ENCODE assay signal across 15 cellular contexts in genomic region chr3:18558526-18558925, GRCh38.
DNase-seq lines count a peak whose midpoint lies in the region; ATAC-seq and TF ChIP-seq lines count a peak whose summit lies in the region.
"Had no signal": no experiment of that assay in that cellular context is flagged by ENCODE, and none has a peak within 500 bp of the region (broad histone marks: within the 10 kb centered on the region; RNA-seq: fewer than 3 reads in every experiment).

No MANE protein-coding gene starts in this region.

- H3K4me3 Mint-ChIP-seq in activated T-cell treated with anti-CD3 and anti-CD28 coated beads, Interleukin-2, amount 50 U/mL, for 4 hours, result no peak overlapping the region
- no peak overlapping the region for H3K4me3 Mint-ChIP-seq in activated CD4-positive, alpha-beta memory T cell treated with anti-CD3 and anti-CD28 coated beads, Interleukin-2, amount 10 ng/mL, durations not matched to agents 7 days and 5 days
- H3K4me3 Mint-ChIP-seq: CD4-positive, CD25-positive, alpha-beta regulatory T cell had no signal

- DNase-seq in activated T-cell treated with anti-CD3 and anti-CD28 coated beads, Interleukin-2, amount 50 U/mL, for 48 hours, result peak; percentile 35 to 40
- no peak for DNase-seq in activated T-cell treated with anti-CD3 and anti-CD28 coated beads, Interleukin-2, amount 50 U/mL, for 4 hours
- DNase-seq in OCI-LY7 (ENCODE audit: low spot score) (no peak), KG1 (lab: John Stamatoyannopoulos, UW) (no peak), NCI-H2081 treated with DMSO at 0.1 percent for 48 hours (lab: John Stamatoyannopoulos, UW) (no peak)
- no peak for DNase-seq in activated CD4-positive, alpha-beta memory T cell treated with anti-CD3 and anti-CD28 coated beads, Interleukin-2, amount 10 ng/mL, durations not matched to agents 7 days and 5 days
- DNase-seq in stimulated activated CD8-positive, alpha-beta memory T cell treated with anti-CD3 and anti-CD28 coated beads, Interleukin-4, amount 100 ng/mL, for 48 hours, result peak; percentile 35
- DNase-seq: DND-41, GDM1, H7, NCI-H1417 treated with DMSO at 0.1 percent for 48 hours, NCI-H2029, NCI-H524 had no signal

- intact Hi-C loops in OCI-LY7 (cut with micrococcal nuclease; ENCODE audit: unreplicated experiment), result no loop called here

- no peaks in the 10 kb centered on the region for H3K36me3 ChIP-seq in OCI-LY7 (ENCODE audit: insufficient read depth, low read length)

- no peak for ATAC-seq in activated T-cell treated with anti-CD3 and anti-CD28 coated beads, Interleukin-2, amount 50 U/mL, for 4 hours
- ATAC-seq in HG03175 (IDR thresholded peaks at IDR 0.05; ENCODE audit: unreplicated experiment), result no peak

- CTCF ChIA-PET in OCI-LY7 (lab: Charles Lee; ENCODE audit: unreplicated experiment), result interaction anchor here (1.7 to 2.4 kb wide), 2 partner anchors 201 to 430 kb away, joined by 6 to 21 read pairs; no protein-coding TSS in a partner anchor
- CTCF ChIA-PET in activated CD4-positive, alpha-beta memory T cell treated with anti-CD3 and anti-CD28 coated beads, Interleukin-2, amount 10 ng/mL, durations not matched to agents 7 days and 5 days (lab: Charles Lee), result interaction anchor here (0.6 to 2.2 kb wide), 13 partner anchors 12 to 228 kb away, joined by 3 to 46 read pairs (median 5); no protein-coding TSS in a partner anchor

- H2AFZ ChIP-seq in OCI-LY7 (ENCODE audit: low read length), result peak overlapping the region; percentile 47; the same call in 1 of the 2 replicates

- no peaks in the 10 kb centered on the region for H3K27me3 Mint-ChIP-seq in activated T-cell treated with anti-CD3 and anti-CD28 coated beads, Interleukin-2, amount 50 U/mL, for 4 hours (ENCODE audit: low read depth)
- no peaks in the 10 kb centered on the region for H3K27me3 Mint-ChIP-seq in activated CD4-positive, alpha-beta memory T cell treated with anti-CD3 and anti-CD28 coated beads, Interleukin-2, amount 10 ng/mL, durations not matched to agents 7 days and 5 days

- H3K4me1 Mint-ChIP-seq in activated T-cell treated with anti-CD3 and anti-CD28 coated beads, Interleukin-2, amount 50 U/mL, for 4 hours (ENCODE audit: low read depth), result peaks cover 59% of the 10 kb centered on the region
- peaks cover 61% of the 10 kb centered on the region for H3K4me1 Mint-ChIP-seq in activated CD4-positive, alpha-beta memory T cell treated with anti-CD3 and anti-CD28 coated beads, Interleukin-2, amount 10 ng/mL, durations not matched to agents 7 days and 5 days

- peak overlapping the region; percentile 80 for H3K27ac Mint-ChIP-seq in activated CD4-positive, alpha-beta memory T cell treated with anti-CD3 and anti-CD28 coated beads, Interleukin-2, amount 10 ng/mL, durations not matched to agents 7 days and 5 days

- no peaks in the 10 kb centered on the region for H3K79me2 ChIP-seq in OCI-LY7 (ENCODE audit: insufficient read depth, low read depth, low read length)

- no peaks in the 10 kb centered on the region; the same call in none of the 2 replicates for H3K9me2 ChIP-seq in OCI-LY7 (ENCODE audit: insufficient read depth, low read length)

- no peaks in the 10 kb centered on the region for H3K9me3 Mint-ChIP-seq in activated T-cell treated with anti-CD3 and anti-CD28 coated beads, Interleukin-2, amount 50 U/mL, for 4 hours
- peaks cover 6% of the 10 kb centered on the region for H3K9me3 Mint-ChIP-seq in activated CD4-positive, alpha-beta memory T cell treated with anti-CD3 and anti-CD28 coated beads, Interleukin-2, amount 10 ng/mL, durations not matched to agents 7 days and 5 days
- H3K9me3 Mint-ChIP-seq: CD4-positive, CD25-positive, alpha-beta regulatory T cell had no signal

- peaks cover 2% of the 10 kb centered on the region for H3K36me3 Mint-ChIP-seq in activated T-cell treated with anti-CD3 and anti-CD28 coated beads, Interleukin-2, amount 50 U/mL, for 4 hours (ENCODE audit: insufficient read depth)
- H3K36me3 Mint-ChIP-seq in activated CD4-positive, alpha-beta memory T cell treated with anti-CD3 and anti-CD28 coated beads, Interleukin-2, amount 10 ng/mL, durations not matched to agents 7 days and 5 days (ENCODE audit: low read depth), result peaks cover 24% of the 10 kb centered on the region

- no peaks in the 10 kb centered on the region for H3K4me1 ChIP-seq in OCI-LY7 (ENCODE audit: insufficient read depth, low read length, poor library complexity, severe bottlenecking)

- no TSS peak for BruUV-seq in OCI-LY7 (replicated peaks; lab: Mats Ljungman, UMichigan)

- no peak overlapping the region for H3K4me3 ChIP-seq in OCI-LY7 (ENCODE audit: low read depth, low read length, poor library complexity, severe bottlenecking)

- no peak for TF ChIP-seq CTCF in OCI-LY7 (conservative IDR thresholded peaks at IDR 0.05; ENCODE audit: low read length)

- no peaks in the 10 kb centered on the region for H4K20me1 ChIP-seq in OCI-LY7 (ENCODE audit: insufficient read depth, low read length)

- no peaks in the 10 kb centered on the region; the same call in 1 of the 2 replicates for H3K9me3 ChIP-seq in OCI-LY7 (ENCODE audit: low read length)

- no peak overlapping the region for H3K4me2 ChIP-seq in OCI-LY7 (ENCODE audit: low read length)

- POLR2A ChIA-PET in OCI-LY7 (lab: Charles Lee), result no interaction called here
- POLR2A ChIA-PET in activated CD4-positive, alpha-beta memory T cell treated with anti-CD3 and anti-CD28 coated beads, Interleukin-2, amount 10 ng/mL, durations not matched to agents 7 days and 5 days (lab: Charles Lee), result interaction anchor here (0.8 to 2.0 kb wide), 5 partner anchors 120 to 180 kb away, joined by 3 to 8 read pairs (median 5); no protein-coding TSS in a partner anchor

- no peak overlapping the region for H3K27ac ChIP-seq in OCI-LY7 (ENCODE audit: low read depth, low read length, poor library complexity, severe bottlenecking)

Comparison
In these comparisons a context has a peak if more than half of its experiments do, and no peak if none do; other contexts are left out.
1. DNase-seq: peak in activated T-cell treated with anti-CD3 and anti-CD28 coated beads, Interleukin-2, amount 50 U/mL, for 48 hours (2 of 2) and stimulated activated CD8-positive, alpha-beta memory T cell treated with anti-CD3 and anti-CD28 coated beads, Interleukin-4, amount 100 ng/mL, for 48 hours (single experiment); none in activated T-cell treated with anti-CD3 and anti-CD28 coated beads, Interleukin-2, amount 50 U/mL, for 4 hours (single experiment), OCI-LY7 (single experiment), activated CD4-positive, alpha-beta memory T cell treated with anti-CD3 and anti-CD28 coated beads, Interleukin-2, amount 10 ng/mL, durations not matched to agents 7 days and 5 days (single experiment), KG1 (single experiment) and NCI-H2081 treated with DMSO at 0.1 percent for 48 hours (single experiment).